Comparison of ENCODE assay signal across 7 cellular contexts in the genomic region with DNA sequence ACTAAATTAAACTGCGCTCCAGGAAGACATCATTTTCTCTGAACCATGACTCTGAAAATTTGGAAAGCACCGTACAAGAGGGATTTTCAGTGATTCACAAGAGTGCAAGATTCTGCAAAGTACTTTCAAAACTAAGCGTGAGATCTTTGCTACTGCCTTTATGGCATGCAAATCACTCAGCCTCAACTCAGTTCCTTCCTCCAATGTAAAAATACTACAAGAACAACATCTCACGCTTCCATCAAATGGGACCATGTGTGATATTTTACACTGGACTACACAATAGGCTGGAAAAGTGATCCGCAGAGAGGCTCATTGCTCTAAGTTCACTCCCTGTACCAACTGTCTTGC. TPM values are rescaled to one million over a fixed set of nuclear protein-coding genes. Genes with fewer than 3 reads are reported as not detected.
DNase-seq lines count a peak whose midpoint lies in the region; ATAC-seq, FAIRE-seq and TF ChIP-seq lines count a peak whose summit lies in the region.

No MANE protein-coding gene starts in this region.

- H3K4me1 Mint-ChIP-seq in T-helper 17 cell, result peaks cover 13% of the 10 kb centered on the region

- peak overlapping the region; percentile 86 to 95 for H3K4me3 ChIP-seq in kidney (ENCODE audit: low read length in 2 of 2)
- peak overlapping the region; percentile 76 to 83 for H3K4me3 ChIP-seq in uterus

- H3K27me3 ChIP-seq in uterus, result no peaks in the 10 kb centered on the region

- no peak for DNase-seq in T-helper 17 cell
- DNase-seq in kidney, result no peak
- DNase-seq in uterus, result no peak
- DNase-seq in NOMO-1 (lab: John Stamatoyannopoulos, UW; ENCODE audit: unreplicated experiment in 2 of 2), result no peak
- no peak for DNase-seq in MV-4-11 (lab: John Stamatoyannopoulos, UW)

- peaks cover 3% of the 10 kb centered on the region for H3K36me3 Mint-ChIP-seq in T-helper 17 cell (ENCODE audit: low read depth)

- intact Hi-C loops in kidney (cut with DNase I), result no loop called here
- intact Hi-C loops in uterus (cut with DNase I; ENCODE audit: low total_unique reads), result no loop called here

- peaks cover 8% of the 10 kb centered on the region for H3K27me3 Mint-ChIP-seq in T-helper 17 cell

- TF ChIP-seq CTCF in kidney (IDR thresholded peaks at IDR 0.05; ENCODE audit: borderline replicate concordance, extremely low read depth, insufficient read depth) (no peak), uterus (IDR thresholded peaks at IDR 0.05) (no peak)

- H3K27ac ChIP-seq in kidney (ENCODE audit: low read depth in 2 of 2, low read length in 2 of 2) (no peak overlapping the region), uterus (peak overlapping the region; percentile 69 to 84)

- H3K4me3 Mint-ChIP-seq in T-helper 17 cell, result peak overlapping the region; percentile 99

- no peak for TF ChIP-seq POLR2A in uterus (IDR thresholded peaks at IDR 0.05)

- H3K27ac Mint-ChIP-seq in T-helper 17 cell, result peak overlapping the region; percentile 87

- H3K36me3 ChIP-seq in kidney (ENCODE audit: control insufficient read depth in 1 of 2, insufficient read depth in 2 of 2, low read length in 2 of 2) (no peaks in the 10 kb centered on the region), uterus (no peaks in the 10 kb centered on the region)

- peaks cover 0 to 3% of the 10 kb centered on the region in 2 donors for H3K4me1 ChIP-seq in kidney (ENCODE audit: control insufficient read depth in 1 of 2, insufficient read depth in 1 of 2, low read depth in 1 of 2, low read length in 2 of 2)
- H3K4me1 ChIP-seq in uterus, result no peaks in the 10 kb centered on the region

- peak overlapping the region in 1 of 2 donors; percentile 82 for H3K9ac ChIP-seq in kidney (ENCODE audit: low read length in 2 of 2)

- H3K9me3 ChIP-seq in T-helper 17 cell (ENCODE audit: control insufficient read depth, low read length, poor library complexity, severe bottlenecking) (no peaks in the 10 kb centered on the region), kidney (ENCODE audit: control insufficient read depth in 1 of 2, low read length in 2 of 2) (no peaks in the 10 kb centered on the region), uterus (no peaks in the 10 kb centered on the region)

- FAIRE-seq in kidney (lab: Jason Lieb, UNC), result no peak

- peak; percentile 47 for ATAC-seq in GM18867 (IDR thresholded peaks at IDR 0.05; ENCODE audit: unreplicated experiment)
- ATAC-seq in HG02610 (IDR thresholded peaks at IDR 0.05; ENCODE audit: unreplicated experiment), result peak; percentile 42
- ATAC-seq in T-helper 17 cell, result peak; percentile 10

RNA-seq across cellular contexts. Expression of gene IL15, which starts 0.7 kb away (rescaled TPM):
- total RNA-seq in T-helper 17 cell, result 1 to 10 TPM; 3.2 to 4.7 TPM
- 6.4 TPM for total RNA-seq in kidney
- 4.8 TPM for polyA plus RNA-seq in kidney (ENCODE audit: insufficient read depth, low read depth, low replicate concordance)
- 1 to 10 TPM; 2.3 to 9.8 (median 5.1) TPM for total RNA-seq in uterus

Comparison
In these comparisons a context has a peak if more than half of its experiments do, and no peak if none do; other contexts are left out.
1. H3K27ac ChIP-seq: peak in uterus (2 of 2); none in kidney (0 of 2).
2. Peak in every context shown above with its lines, with median percentiles within 50 percentile points of each other: ATAC-seq.